ENCODE assay signal across 25 cellular contexts in genomic region chr1:152699746-152700145, GRCh38. TPM values are rescaled to one million over a fixed set of nuclear protein-coding genes. Genes with fewer than 3 reads are reported as not detected.
"Had no signal": no experiment of that assay in that cellular context is flagged by ENCODE, and none has a peak within 500 bp of the region (broad histone marks: within the 10 kb centered on the region; RNA-seq: fewer than 3 reads in every experiment).

No MANE protein-coding gene starts in this region.

- H3K9me3 ChIP-seq: MG63 had no signal

- H3K36me3 ChIP-seq: brain microvascular endothelial cell, cardiac muscle cell, MG63 had no signal

- H3K4me3 Mint-ChIP-seq: activated B cell treated with CpG ODN at 0.5 μM for 24 hours; activated CD4-positive, alpha-beta memory T cell treated with anti-CD3 and anti-CD28 coated beads for 36 hours; activated CD4-positive, alpha-beta T cell treated with anti-CD3 and anti-CD28 coated beads, Interleukin-2, amount 10 ng/mL, durations not matched to agents 24 days and 14 days; activated naive CD4-positive, alpha-beta T cell treated with anti-CD3 and anti-CD28 coated beads for 36 hours; activated naive CD8-positive, alpha-beta T cell; activated T-helper 17 cell treated with anti-CD3 and anti-CD28 coated beads, Interleukin-2, amount 50 U/mL, for 72 hours; T-helper 1 cell treated with Interleukin-12 subunit alpha and Interleukin-12 subunit beta and Interleukin-4 antibody, amounts not matched to agents 30 μg/mL and 1 μg/mL, for 36 hours had no signal

- H3K27ac Mint-ChIP-seq: activated B cell treated with CpG ODN at 0.5 μM for 24 hours; activated CD4-positive, alpha-beta memory T cell treated with anti-CD3 and anti-CD28 coated beads for 36 hours; activated CD4-positive, alpha-beta T cell treated with anti-CD3 and anti-CD28 coated beads, Interleukin-2, amount 10 ng/mL, durations not matched to agents 24 days and 14 days; activated naive CD4-positive, alpha-beta T cell treated with anti-CD3 and anti-CD28 coated beads for 36 hours; activated naive CD8-positive, alpha-beta T cell; activated T-helper 17 cell treated with anti-CD3 and anti-CD28 coated beads, Interleukin-2, amount 50 U/mL, for 72 hours; T-helper 1 cell treated with Interleukin-12 subunit alpha and Interleukin-12 subunit beta and Interleukin-4 antibody, amounts not matched to agents 30 μg/mL and 1 μg/mL, for 36 hours had no signal

- H3K27me3 ChIP-seq: brain microvascular endothelial cell, cardiac muscle cell, MG63 had no signal

- H3K9me3 Mint-ChIP-seq: activated CD4-positive, alpha-beta T cell treated with anti-CD3 and anti-CD28 coated beads, Interleukin-2, amount 10 ng/mL, durations not matched to agents 24 days and 14 days; activated T-helper 17 cell treated with anti-CD3 and anti-CD28 coated beads, Interleukin-2, amount 50 U/mL, for 72 hours; T-helper 1 cell treated with Interleukin-12 subunit alpha and Interleukin-12 subunit beta and Interleukin-4 antibody, amounts not matched to agents 30 μg/mL and 1 μg/mL, for 36 hours had no signal

- H3K4me3 ChIP-seq: cardiac muscle cell, MG63 had no signal

- H3K27ac ChIP-seq: brain microvascular endothelial cell, cardiac muscle cell had no signal

- H3K36me3 Mint-ChIP-seq: activated CD4-positive, alpha-beta memory T cell treated with anti-CD3 and anti-CD28 coated beads for 36 hours; activated naive CD8-positive, alpha-beta T cell had no signal

- DNase-seq: activated B cell treated with CpG ODN at 0.5 μM for 24 hours; activated CD4-positive, alpha-beta memory T cell treated with anti-CD3 and anti-CD28 coated beads for 36 hours; activated CD4-positive, alpha-beta T cell treated with anti-CD3 and anti-CD28 coated beads for 1 hour; activated CD4-positive, alpha-beta T cell treated with anti-CD3 and anti-CD28 coated beads, Interleukin-2, amount 10 ng/mL, durations not matched to agents 24 days and 14 days; activated CD8-positive, alpha-beta memory T cell treated with anti-CD3 and anti-CD28 coated beads for 24 hours; activated gamma-delta T cell; activated naive CD4-positive, alpha-beta T cell treated with anti-CD3 and anti-CD28 coated beads for 36 hours; activated T-cell treated with anti-CD3 and anti-CD28 coated beads, Interleukin-2, amount 50 U/mL, for 48 hours; amygdala; brain microvascular endothelial cell; MG63; MV-4-11; NCI-H1105 treated with DMSO at 0.1 percent for 48 hours; NCI-H1436 treated with DMSO at 0.1 percent for 48 hours; NCI-H187; NCI-H2081; NCI-H446; NCI-H524; PC-3; SHP77 had no signal

- H3K4me1 Mint-ChIP-seq: activated B cell treated with CpG ODN at 0.5 μM for 24 hours; activated CD4-positive, alpha-beta T cell treated with anti-CD3 and anti-CD28 coated beads, Interleukin-2, amount 10 ng/mL, durations not matched to agents 24 days and 14 days; activated T-helper 17 cell treated with anti-CD3 and anti-CD28 coated beads, Interleukin-2, amount 50 U/mL, for 72 hours had no signal

RNA-seq across cellular contexts. Expression of gene LCE2A, which starts 1.6 kb away (rescaled TPM):
- total RNA-seq: activated B cell treated with CpG ODN at 0.5 μM for 24 hours; activated CD4-positive, alpha-beta memory T cell treated with anti-CD3 and anti-CD28 coated beads for 36 hours; activated CD4-positive, alpha-beta T cell treated with anti-CD3 and anti-CD28 coated beads, Interleukin-2, amount 10 ng/mL, durations not matched to agents 24 days and 14 days; activated naive CD4-positive, alpha-beta T cell treated with anti-CD3 and anti-CD28 coated beads for 36 hours; activated T-helper 17 cell treated with anti-CD3 and anti-CD28 coated beads, Interleukin-2, amount 50 U/mL, for 72 hours; cardiac muscle cell; PC-3 had no signal
- polyA plus RNA-seq: cardiac muscle cell had no signal

RNA-seq across cellular contexts. Expression of gene LCE4A, which starts 8.2 kb away (rescaled TPM):
- total RNA-seq: activated B cell treated with CpG ODN at 0.5 μM for 24 hours; activated CD4-positive, alpha-beta memory T cell treated with anti-CD3 and anti-CD28 coated beads for 36 hours; activated CD4-positive, alpha-beta T cell treated with anti-CD3 and anti-CD28 coated beads, Interleukin-2, amount 10 ng/mL, durations not matched to agents 24 days and 14 days; activated naive CD4-positive, alpha-beta T cell treated with anti-CD3 and anti-CD28 coated beads for 36 hours; activated T-helper 17 cell treated with anti-CD3 and anti-CD28 coated beads, Interleukin-2, amount 50 U/mL, for 72 hours; cardiac muscle cell; PC-3; SK-MEL-5 had no signal
- polyA plus RNA-seq: cardiac muscle cell had no signal

RNA-seq across cellular contexts. Expression of gene LCE2B, which starts 13.8 kb away (rescaled TPM):
- total RNA-seq: activated B cell treated with CpG ODN at 0.5 μM for 24 hours; activated CD4-positive, alpha-beta memory T cell treated with anti-CD3 and anti-CD28 coated beads for 36 hours; activated CD4-positive, alpha-beta T cell treated with anti-CD3 and anti-CD28 coated beads, Interleukin-2, amount 10 ng/mL, durations not matched to agents 24 days and 14 days; activated naive CD4-positive, alpha-beta T cell treated with anti-CD3 and anti-CD28 coated beads for 36 hours; activated T-helper 17 cell treated with anti-CD3 and anti-CD28 coated beads, Interleukin-2, amount 50 U/mL, for 72 hours; cardiac muscle cell; PC-3; SK-MEL-5 had no signal
- polyA plus RNA-seq: cardiac muscle cell had no signal

RNA-seq across cellular contexts. Expression of gene LCE2C, which starts 24.7 kb away (rescaled TPM):
- total RNA-seq: activated B cell treated with CpG ODN at 0.5 μM for 24 hours; activated CD4-positive, alpha-beta memory T cell treated with anti-CD3 and anti-CD28 coated beads for 36 hours; activated CD4-positive, alpha-beta T cell treated with anti-CD3 and anti-CD28 coated beads, Interleukin-2, amount 10 ng/mL, durations not matched to agents 24 days and 14 days; activated naive CD4-positive, alpha-beta T cell treated with anti-CD3 and anti-CD28 coated beads for 36 hours; activated T-helper 17 cell treated with anti-CD3 and anti-CD28 coated beads, Interleukin-2, amount 50 U/mL, for 72 hours; cardiac muscle cell; PC-3; SK-MEL-5 had no signal
- polyA plus RNA-seq: cardiac muscle cell had no signal

RNA-seq across cellular contexts. Expression of gene LCE2D, which starts 36.6 kb away (rescaled TPM):
- total RNA-seq: activated B cell treated with CpG ODN at 0.5 μM for 24 hours; activated CD4-positive, alpha-beta memory T cell treated with anti-CD3 and anti-CD28 coated beads for 36 hours; activated CD4-positive, alpha-beta T cell treated with anti-CD3 and anti-CD28 coated beads, Interleukin-2, amount 10 ng/mL, durations not matched to agents 24 days and 14 days; activated naive CD4-positive, alpha-beta T cell treated with anti-CD3 and anti-CD28 coated beads for 36 hours; activated T-helper 17 cell treated with anti-CD3 and anti-CD28 coated beads, Interleukin-2, amount 50 U/mL, for 72 hours; cardiac muscle cell; PC-3; SK-MEL-5 had no signal
- polyA plus RNA-seq: cardiac muscle cell had no signal
